Comparison of ENCODE assay signal across 8 cellular contexts in the genomic region with DNA sequence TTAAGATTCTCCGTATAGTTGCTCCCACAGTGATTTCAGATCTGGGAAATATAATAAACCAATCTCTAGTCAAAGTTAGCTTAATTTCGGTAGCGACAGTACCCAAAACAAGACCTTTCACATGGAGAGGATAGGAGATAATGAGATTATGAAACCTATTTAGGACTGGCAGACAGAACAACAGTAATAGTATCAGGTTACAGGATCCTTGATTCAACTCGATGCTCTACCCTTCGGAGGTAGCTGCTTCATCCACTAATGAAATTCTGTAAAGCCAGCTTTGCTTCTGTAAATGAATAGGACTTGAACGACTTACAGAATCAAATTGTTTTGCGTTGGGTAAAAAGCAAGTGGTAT. TPM values are rescaled to one million over a fixed set of nuclear protein-coding genes. Genes with fewer than 3 reads are reported as not detected.
A peak's percentile ranks its signal among the peaks of the same experiment; 100 is the strongest.
DNase-seq lines count a peak whose midpoint lies in the region; ATAC-seq and TF ChIP-seq lines count a peak whose summit lies in the region.

No MANE protein-coding gene starts in this region.

- peak overlapping the region; percentile 63 for H3K27ac ChIP-seq in PC-3 (ENCODE audit: low read length)
- peak overlapping the region; percentile 85 to 95 for H3K27ac ChIP-seq in coronary artery
- H3K27ac ChIP-seq in muscle layer of duodenum (ENCODE audit: low read length): peak overlapping the region; percentile 82

- H3K36me3 Mint-ChIP-seq in activated CD4-positive, alpha-beta T cell treated with anti-CD3 and anti-CD28 coated beads, Interleukin-2, amount 10 ng/mL, durations not matched to agents 7 days and 5 days (ENCODE audit: low read depth): peaks cover 21% of the 10 kb centered on the region

- peaks cover 30% of the 10 kb centered on the region for H4K20me1 ChIP-seq in PC-3 (ENCODE audit: low read length)

- H3K27me3 ChIP-seq in PC-3 (ENCODE audit: low read length) (no peaks in the 10 kb centered on the region), muscle layer of duodenum (ENCODE audit: low read depth, low read length) (no peaks in the 10 kb centered on the region)

- H3K4me2 ChIP-seq in PC-3 (ENCODE audit: low read length): peak overlapping the region; percentile 76

- H3K4me1 ChIP-seq in PC-3 (ENCODE audit: insufficient read depth, low read length): peaks cover 44% of the 10 kb centered on the region
- H3K4me1 ChIP-seq in muscle layer of duodenum (ENCODE audit: control insufficient read depth in 1 of 2, insufficient read depth in 2 of 2, low read length in 2 of 2): peaks cover 9% of the 10 kb centered on the region in 2 donors

- H3K9ac ChIP-seq in PC-3 (ENCODE audit: low read length): peak overlapping the region; percentile 41

- H3F3A ChIP-seq in PC-3 (ENCODE audit: low read length, unreplicated experiment): peaks cover 5% of the 10 kb centered on the region

- no peaks in the 10 kb centered on the region for H3K9me3 ChIP-seq in PC-3 (ENCODE audit: low read length)
- H3K9me3 ChIP-seq in muscle layer of duodenum (ENCODE audit: control insufficient read depth in 1 of 2, low read length in 2 of 2): no peaks in the 10 kb centered on the region

- no peak for DNase-seq in activated CD4-positive, alpha-beta T cell treated with anti-CD3 and anti-CD28 coated beads, Interleukin-2, amount 10 ng/mL, durations not matched to agents 7 days and 5 days
- no peak for DNase-seq in activated CD4-positive, alpha-beta T cell treated with anti-CD3 and anti-CD28 coated beads for 48 hours
- DNase-seq in PC-3 (peak; percentile 45), coronary artery (ENCODE audit: low spot score) (no peak), kidney tubule cell (ENCODE audit: low spot score) (no peak), CD1c-positive myeloid dendritic cell (ENCODE audit: extremely low spot score) (no peak)

- peaks cover 41% of the 10 kb centered on the region for H3K4me1 Mint-ChIP-seq in activated CD4-positive, alpha-beta T cell treated with anti-CD3 and anti-CD28 coated beads, Interleukin-2, amount 10 ng/mL, durations not matched to agents 7 days and 5 days

- H3K9me2 ChIP-seq in PC-3 (replicated peaks; ENCODE audit: low read length): no peaks in the 10 kb centered on the region

- peak overlapping the region; percentile 53 for H2AFZ ChIP-seq in PC-3 (ENCODE audit: low read length)

- H3K4me3 ChIP-seq in PC-3 (ENCODE audit: low read length) (peak overlapping the region; percentile 98), coronary artery (peak overlapping the region; percentile 87), muscle layer of duodenum (ENCODE audit: low read depth in 1 of 2, low read length in 2 of 2) (peak overlapping the region; percentile 85 to 99)

- peak overlapping the region; percentile 92 for H3K27ac Mint-ChIP-seq in activated CD4-positive, alpha-beta T cell treated with anti-CD3 and anti-CD28 coated beads, Interleukin-2, amount 10 ng/mL, durations not matched to agents 7 days and 5 days

- ATAC-seq in HG03064 (IDR thresholded peaks at IDR 0.05; ENCODE audit: low read depth, unreplicated experiment): peak; percentile 1
- ATAC-seq in PC-3: 0 out of 2 replicates have a peak, but pooled peaks have one; percentile 5

- TSS peak; percentile 68 for BruUV-seq in PC-3 (replicated peaks; lab: Mats Ljungman, UMichigan)

- TF ChIP-seq CTCF in PC-3 (conservative IDR thresholded peaks at IDR 0.05; ENCODE audit: low read depth, low read length) (no peak), coronary artery (IDR thresholded peaks at IDR 0.05) (no peak)

- H3K79me2 ChIP-seq in PC-3 (ENCODE audit: low read length): peaks cover 45% of the 10 kb centered on the region

- H3K9me3 Mint-ChIP-seq in activated CD4-positive, alpha-beta T cell treated with anti-CD3 and anti-CD28 coated beads, Interleukin-2, amount 10 ng/mL, durations not matched to agents 7 days and 5 days: no peaks in the 10 kb centered on the region

- CTCF ChIA-PET in activated CD4-positive, alpha-beta T cell treated with anti-CD3 and anti-CD28 coated beads, Interleukin-2, amount 10 ng/mL, durations not matched to agents 7 days and 5 days (lab: Charles Lee): interaction anchor here (0.6 to 1.1 kb wide), 2 partner anchors 16 to 30 kb away, joined by 3 to 4 read pairs; no protein-coding TSS in a partner anchor
- CTCF ChIA-PET in PC-3 (lab: Charles Lee): no interaction called here

- no peaks in the 10 kb centered on the region for H3K27me3 Mint-ChIP-seq in activated CD4-positive, alpha-beta T cell treated with anti-CD3 and anti-CD28 coated beads, Interleukin-2, amount 10 ng/mL, durations not matched to agents 7 days and 5 days

- H3K4me3 Mint-ChIP-seq in activated CD4-positive, alpha-beta T cell treated with anti-CD3 and anti-CD28 coated beads, Interleukin-2, amount 10 ng/mL, durations not matched to agents 7 days and 5 days: peak overlapping the region; percentile 91

- no peaks in the 10 kb centered on the region; the same call in 1 of the 2 replicates for H3K36me3 ChIP-seq in PC-3 (ENCODE audit: low read depth, low read length)
- H3K36me3 ChIP-seq in muscle layer of duodenum (ENCODE audit: control insufficient read depth in 1 of 2, insufficient read depth in 2 of 2, low read length in 2 of 2): peaks cover 0 to 16% of the 10 kb centered on the region in 2 donors

- intact Hi-C loops in PC-3 (cut with micrococcal nuclease): loop anchor here (1.0 kb wide), 2 partner anchors 21 to 28 kb away; no protein-coding TSS in a partner anchor

- POLR2A ChIA-PET in activated CD4-positive, alpha-beta T cell treated with anti-CD3 and anti-CD28 coated beads, Interleukin-2, amount 10 ng/mL, durations not matched to agents 7 days and 5 days (lab: Charles Lee): interaction anchor here (0.6 to 1.2 kb wide), 3 partner anchors 26 to 294 kb away, joined by 3 to 4 read pairs (median 4); a partner anchor contains a TSS
- POLR2A ChIA-PET in PC-3 (lab: Charles Lee; ENCODE audit: unreplicated experiment): no interaction called here

RNA-seq across cellular contexts. Expression of a gene that starts 0.5 kb away (rescaled TPM):
- total RNA-seq in activated CD4-positive, alpha-beta T cell treated with anti-CD3 and anti-CD28 coated beads, Interleukin-2, amount 10 ng/mL, durations not matched to agents 7 days and 5 days: 10 to 100 TPM; 42.1 to 42.5 TPM
- 15.1 and 21.4 TPM in 2 replicates for total RNA-seq in PC-3 (2014; rRNA removed)
